1 cellular context compared by ENCODE assay signal in the genomic region with DNA sequence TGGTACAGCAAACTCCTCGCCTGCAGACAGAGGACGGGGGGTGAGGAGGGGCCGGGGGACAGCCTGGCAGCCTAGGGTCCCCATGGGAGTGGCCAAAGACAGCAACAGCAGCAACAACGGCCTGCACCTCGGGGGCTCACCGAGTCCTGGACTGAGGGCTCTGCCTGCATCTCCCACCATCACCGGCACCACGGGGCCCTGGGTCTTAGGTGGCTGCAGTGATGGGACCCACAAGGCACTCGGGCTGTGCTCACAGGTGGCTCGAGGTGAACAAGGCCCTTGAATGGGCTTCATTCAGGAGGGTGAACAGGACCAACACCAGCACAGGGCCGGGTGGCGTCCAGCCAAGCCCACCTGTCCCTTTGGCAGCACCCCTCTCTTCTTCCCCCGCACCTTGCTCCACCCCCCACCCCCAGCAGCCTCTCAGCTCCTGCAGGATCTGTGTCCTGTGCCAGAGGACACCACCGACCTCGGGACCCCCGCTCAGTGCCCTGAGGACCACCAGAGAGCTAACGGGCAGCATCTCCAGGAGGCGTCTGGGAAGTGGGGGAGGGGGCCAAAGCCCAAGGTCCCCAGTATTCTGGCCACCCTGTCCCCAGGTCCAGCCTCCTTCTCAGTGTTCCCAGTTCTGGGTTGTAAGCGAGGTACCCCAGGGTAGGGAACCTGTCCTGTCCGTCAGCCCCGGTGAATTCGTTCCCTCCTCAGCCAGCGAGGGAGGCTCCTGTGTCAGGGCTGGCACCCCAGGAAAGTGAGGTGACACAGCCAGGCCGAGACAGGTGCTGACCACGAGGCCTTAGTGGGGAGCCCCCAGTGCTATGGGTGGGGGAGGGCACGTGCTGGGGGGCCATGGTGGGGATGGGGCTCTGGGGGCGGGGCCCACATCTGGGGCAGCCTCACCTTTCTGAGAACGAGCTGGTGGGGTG.
TF ChIP-seq lines count a peak whose summit lies in the region.

No MANE protein-coding gene starts in this region.

TF ChIP-seq in IMR-90, 13 proteins besides CTCF, POLR2A, EP300 and RAD21 (continued from another document):
- TF ChIP-seq ELK1 (IDR thresholded peaks at IDR 0.05; ENCODE audit: borderline replicate concordance, low read depth, low read length) (no peak), MXI1 (IDR thresholded peaks at IDR 0.05; ENCODE audit: borderline replicate concordance, low read depth, low read length) (no peak), BHLHE40 (IDR thresholded peaks at IDR 0.05; ENCODE audit: low read depth, low read length) (no peak), MAFK (IDR thresholded peaks at IDR 0.05; ENCODE audit: low read depth, low read length) (no peak), CEBPB (IDR thresholded peaks at IDR 0.05; ENCODE audit: low read depth, low read length) (no peak), MAZ (IDR thresholded peaks at IDR 0.05; ENCODE audit: borderline replicate concordance, low read depth, low read length) (no peak), NFE2L2 (IDR thresholded peaks at IDR 0.05; ENCODE audit: low read depth, low read length) (no peak)
- TF ChIP-seq, protein P1, sequence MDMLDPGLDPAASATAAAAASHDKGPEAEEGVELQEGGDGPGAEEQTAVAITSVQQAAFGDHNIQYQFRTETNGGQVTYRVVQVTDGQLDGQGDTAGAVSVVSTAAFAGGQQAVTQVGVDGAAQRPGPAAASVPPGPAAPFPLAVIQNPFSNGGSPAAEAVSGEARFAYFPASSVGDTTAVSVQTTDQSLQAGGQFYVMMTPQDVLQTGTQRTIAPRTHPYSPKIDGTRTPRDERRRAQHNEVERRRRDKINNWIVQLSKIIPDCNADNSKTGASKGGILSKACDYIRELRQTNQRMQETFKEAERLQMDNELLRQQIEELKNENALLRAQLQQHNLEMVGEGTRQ (IDR thresholded peaks at IDR 0.05; ENCODE audit: low read depth, low read length): no peak
